ENCODE assay signal across 8 cellular contexts in genomic region chr14:59188461-59189280, GRCh38. TPM values are rescaled to one million over a fixed set of nuclear protein-coding genes. Genes with fewer than 3 reads are reported as not detected.
A peak's percentile ranks its signal among the peaks of the same experiment; 100 is the strongest.
DNase-seq lines count a peak whose midpoint lies in the region; TF ChIP-seq lines count a peak whose summit lies in the region.

Gene DAAM1, plus strand, starts transcription at chr14:59188667. Its CDS starts 74,811 bp downstream, at chr14:59263478.

- H3K27ac ChIP-seq in SK-N-MC (no peak within 1 kb of the TSS), temporal lobe (ENCODE audit: low read depth, low read length) (peak within 1 kb of the TSS; percentile 76)

- peak; percentile 92 for DNase-seq in GM04503 (ENCODE audit: low read depth)
- DNase-seq in HFF-Myc (ENCODE audit: extremely low read depth, low read depth): peak; percentile 89
- DNase-seq in NAMALWA (ENCODE audit: low spot score): peak; percentile 95
- DNase-seq in SK-N-MC (ENCODE audit: low read depth, low spot score): peak; percentile 86
- DNase-seq in activated naive CD4-positive, alpha-beta T cell treated with anti-CD3 and anti-CD28 coated beads, Interleukin-2, amount 50 U/mL, for 16 hours: peak; percentile 96
- DNase-seq in germinal center (ENCODE audit: low spot score): peak; percentile 93
- DNase-seq in occipital lobe (lab: John Stamatoyannopoulos, UW): peak; percentile 99

- peak within 1 kb of the TSS; percentile 81 for H3K4me3 ChIP-seq in HFF-Myc (replicated peaks; ENCODE audit: low read depth, low read length)
- peak within 1 kb of the TSS; percentile 94 for H3K4me3 ChIP-seq in SK-N-MC

- TF ChIP-seq CTCF in HFF-Myc (IDR thresholded peaks at IDR 0.05; ENCODE audit: low read depth, low read length, missing control alignments): no peak

- H3K9me3 ChIP-seq in SK-N-MC (ENCODE audit: low read depth, low read length): no peaks in the 10 kb centered on the region

- no peaks in the 10 kb centered on the region for H3K36me3 ChIP-seq in SK-N-MC (ENCODE audit: insufficient read depth, low read length)

- peak within 1 kb of the TSS; percentile 61 for H3K9ac ChIP-seq in SK-N-MC (ENCODE audit: insufficient read length)

RNA-seq across cellular contexts. Expression of gene DAAM1, which starts in this region (rescaled TPM):
- total RNA-seq in occipital lobe (182 TPM), temporal lobe (230 TPM)
